In genomic region chr11:95108159-95108611, GRCh38 we compare ENCODE assay signal across 9 cellular contexts. TPM values are rescaled to one million over a fixed set of nuclear protein-coding genes. Genes with fewer than 3 reads are reported as not detected.
DNase-seq lines count a peak whose midpoint lies in the region; ATAC-seq, FAIRE-seq and TF ChIP-seq lines count a peak whose summit lies in the region.
"Had no signal": no experiment of that assay in that cellular context is flagged by ENCODE, and none has a peak within 500 bp of the region (broad histone marks: within the 10 kb centered on the region; RNA-seq: fewer than 3 reads in every experiment).

No MANE protein-coding gene starts in this region.

- no peak overlapping the region for H4K8ac ChIP-seq in H9 (replicated peaks; ENCODE audit: insufficient read length, low read depth, low read length)

- no peak overlapping the region for H3K4ac ChIP-seq in H9 (ENCODE audit: low read depth, low read length)

- no peak overlapping the region for H4K91ac ChIP-seq in H9 (ENCODE audit: insufficient read length, low read depth, low read length)

- H2BK15ac ChIP-seq in H9 (ENCODE audit: low read depth, low read length) = no peak overlapping the region

- H3K36me3 ChIP-seq in BLaER1 treated with 17β-estradiol and CSF1 and Interleukin-3, amounts not matched to agents 10 nM and 100 nM = peaks cover 0 to 68% (median 23%) of the 10 kb centered on the region in 11 experiments; a peak in 14 of 22 replicates
- no peaks in the 10 kb centered on the region for H3K36me3 ChIP-seq in RWPE2 (ENCODE audit: low read depth)

- H3K4me1 ChIP-seq in BLaER1 treated with 17β-estradiol and CSF1 and Interleukin-3, amounts not matched to agents 10 nM and 100 nM = peaks cover 29 to 80% (median 59%) of the 10 kb centered on the region in 10 experiments
- H3K4me1 ChIP-seq in RWPE2 (ENCODE audit: insufficient read depth, poor library complexity, severe bottlenecking) = peaks cover 31% of the 10 kb centered on the region
- peaks cover 4% of the 10 kb centered on the region; the same call in 1 of the 2 replicates for H3K4me1 ChIP-seq in H9 (ENCODE audit: insufficient read depth, low read length)

- H4K20me1 ChIP-seq in BLaER1 treated with 17β-estradiol and CSF1 and Interleukin-3, amounts not matched to agents 10 nM and 100 nM = peaks cover 0 to 64% (median 20%) of the 10 kb centered on the region in 11 experiments; a peak in 13 of 22 replicates
- no peaks in the 10 kb centered on the region for H4K20me1 ChIP-seq in H9 (ENCODE audit: control insufficient read depth, insufficient read depth, insufficient read length)

- H3K4me3 ChIP-seq in BLaER1 treated with 17β-estradiol and CSF1 and Interleukin-3, amounts not matched to agents 10 nM and 100 nM = peak overlapping the region in 8 of 10 experiments; percentile 11 to 56 (median 34); a peak in 14 of 20 replicates
- no peak overlapping the region for H3K4me3 ChIP-seq in RWPE2 (ENCODE audit: severe bottlenecking)

- H3K36me3 Mint-ChIP-seq in H9 (ENCODE audit: insufficient read depth in 1 of 3, low read depth in 3 of 3) = peaks cover 0 to 2% (median 0%) of the 10 kb centered on the region in 3 experiments; a peak in 2 of 7 replicates

- WGBS in H9 (ENCODE audit: extremely low coverage, insufficient read length, low lambda C conversion rate) = no CpG with 5 or more reads among the region's 9 CpGs

- H2BK12ac ChIP-seq in H9 (ENCODE audit: insufficient read length, low read depth, low read length) = no peak overlapping the region

- no peak overlapping the region for H3K14ac ChIP-seq in H9 (ENCODE audit: insufficient read depth, low read length)

- H2BK120ac ChIP-seq in H9 (ENCODE audit: low read depth, low read length, poor library complexity, severe bottlenecking) = no peak overlapping the region

- H3K27ac ChIP-seq in BLaER1 treated with 17β-estradiol and CSF1 and Interleukin-3, amounts not matched to agents 10 nM and 100 nM = peak overlapping the region; percentile 24 to 77 (median 48); a peak in 20 of 22 replicates
- H3K27ac ChIP-seq in RWPE2 (ENCODE audit: poor library complexity, severe bottlenecking) (peak overlapping the region; percentile 84), H9 (ENCODE audit: insufficient read length, low read depth, low read length) (no peak overlapping the region)

- H3K79me1 ChIP-seq in H9 (ENCODE audit: insufficient read depth, low read depth, low read length, poor library complexity, severe bottlenecking) = no peaks in the 10 kb centered on the region

- no peak overlapping the region for H3K4me3 Mint-ChIP-seq in H9
- H3K4me3 Mint-ChIP-seq: T-helper 1 cell treated with Interleukin-12 subunit alpha and Interleukin-12 subunit beta and Interleukin-4 antibody, amounts not matched to agents 30 μg/mL and 1 μg/mL, for 36 hours had no signal

- no peak overlapping the region for H3T11ph ChIP-seq in H9 (ENCODE audit: low read length)

- ATAC-seq in RWPE2 (ENCODE audit: low read depth) = peak; percentile 87

- H2BK20ac ChIP-seq in H9 (ENCODE audit: low read depth, low read length, poor library complexity, severe bottlenecking) = no peak overlapping the region

- FAIRE-seq in D721Med (lab: Jason Lieb, UNC) = no peak

- no peak overlapping the region for H3K23ac ChIP-seq in H9 (ENCODE audit: insufficient read length, low read depth, low read length)

- H3K27me3 Mint-ChIP-seq in H9 (ENCODE audit: low read depth) = peaks cover 7% of the 10 kb centered on the region

- no peaks in the 10 kb centered on the region for H3K23me2 ChIP-seq in H9 (ENCODE audit: insufficient read length, low read depth, low read length, poor library complexity, severe bottlenecking)

- H3K18ac ChIP-seq in H9 (ENCODE audit: insufficient read length, low read depth, low read length) = no peak overlapping the region

- no peaks in the 10 kb centered on the region for H3K79me2 ChIP-seq in H9 (ENCODE audit: insufficient read depth, low read length)

- DNase-seq in RWPE2 (ENCODE audit: low spot score) (no peak), fibroblast of gingiva (ENCODE audit: low read depth) (peak; percentile 8), occipital lobe (lab: John Stamatoyannopoulos, UW) (peak; percentile 44), D721Med (ENCODE audit: insufficient read length, low spot score) (no peak), NCI-H526 treated with DMSO at 0.1 percent for 48 hours (lab: John Stamatoyannopoulos, UW) (no peak), H9 (no peak), DMS79 treated with DMSO at 0.1 percent for 48 hours (lab: John Stamatoyannopoulos, UW) (no peak)

- TF ChIP-seq CTCF in RWPE2 (IDR thresholded peaks at IDR 0.05; ENCODE audit: poor library complexity, severe bottlenecking) (no peak), D721Med (IDR thresholded peaks at IDR 0.05; ENCODE audit: insufficient read depth, missing control alignments) (no peak), H9 (conservative IDR thresholded peaks at IDR 0.05) (no peak)

- no peak overlapping the region for H2AK5ac ChIP-seq in H9 (ENCODE audit: insufficient read length, low read length)

- peaks cover 0 to 25% (median 8%) of the 10 kb centered on the region in 11 experiments; a peak in 15 of 22 replicates for H3K9me3 ChIP-seq in BLaER1 treated with 17β-estradiol and CSF1 and Interleukin-3, amounts not matched to agents 10 nM and 100 nM (replicated peaks in 1 of 11)
- H3K9me3 ChIP-seq in RWPE2 (ENCODE audit: severe bottlenecking) (no peaks in the 10 kb centered on the region), H9 (ENCODE audit: control insufficient read depth, low read depth, low read length) (no peaks in the 10 kb centered on the region)

- no peak overlapping the region for H2AFZ ChIP-seq in H9 (ENCODE audit: low read length)

- no peak overlapping the region for H3K56ac ChIP-seq in H9 (ENCODE audit: insufficient read length, low read depth, low read length)

- H3K9ac ChIP-seq in BLaER1 treated with 17β-estradiol and CSF1 and Interleukin-3, amounts not matched to agents 10 nM and 100 nM = peak overlapping the region; percentile 25 to 69 (median 55); a peak in 20 of 22 replicates
- H3K9ac ChIP-seq in H9 (ENCODE audit: extremely low read depth, insufficient read length, low read length) = no peak overlapping the region

- H2BK5ac ChIP-seq in H9 (ENCODE audit: insufficient read length, low read length) = no peak overlapping the region

- H3K4me1 Mint-ChIP-seq in H9 = peaks cover 21 to 25% of the 10 kb centered on the region in 2 experiments

- H3K27me3 ChIP-seq in BLaER1 treated with 17β-estradiol and CSF1 and Interleukin-3, amounts not matched to agents 10 nM and 100 nM = peaks cover 0 to 32% (median 0%) of the 10 kb centered on the region in 11 experiments; a peak in 6 of 22 replicates
- H3K27me3 ChIP-seq in RWPE2 (ENCODE audit: insufficient read depth, poor library complexity, severe bottlenecking) (no peaks in the 10 kb centered on the region), H9 (ENCODE audit: insufficient read depth, low read length) (no peaks in the 10 kb centered on the region)

- no peak overlapping the region for H4K5ac ChIP-seq in H9 (ENCODE audit: insufficient read length, low read depth, low read length)

- no peak overlapping the region for H3K27ac Mint-ChIP-seq in H9

- H3K9me3 Mint-ChIP-seq in H9 = peaks cover 5% of the 10 kb centered on the region in 2 experiments; a peak in 4 of 5 replicates
- H3K9me3 Mint-ChIP-seq: T-helper 1 cell treated with Interleukin-12 subunit alpha and Interleukin-12 subunit beta and Interleukin-4 antibody, amounts not matched to agents 30 μg/mL and 1 μg/mL, for 36 hours had no signal

- peak overlapping the region; percentile 78 to 95 (median 89) for H3K4me2 ChIP-seq in BLaER1 treated with 17β-estradiol and CSF1 and Interleukin-3, amounts not matched to agents 10 nM and 100 nM
- H3K4me2 ChIP-seq in H9 (ENCODE audit: insufficient read depth, insufficient read length, low read length) = no peak overlapping the region

RNA-seq across cellular contexts. Expression of gene ENDOD1, which starts 18.5 kb away (rescaled TPM):
- total RNA-seq in occipital lobe (22.9 TPM), H9 (2021) (0.87 and 1.1 TPM in 2 replicates)

RNA-seq across cellular contexts. Expression of gene SRSF8, which starts 41.5 kb away (rescaled TPM):
- total RNA-seq in occipital lobe (16.1 TPM), H9 (2021) (22.5 and 25.1 TPM in 2 replicates)

RNA-seq across cellular contexts. Expression of gene KDM4F, which starts 59.0 kb away (rescaled TPM):
- total RNA-seq in occipital lobe (not detected), H9 (2021) (not detected in 2 replicates)

Comparison
In these comparisons a context has a peak if more than half of its experiments do, and no peak if none do; other contexts are left out.
1. DNase-seq: peak in fibroblast of gingiva (single experiment) and occipital lobe (single experiment); none in RWPE2 (single experiment), D721Med (single experiment), NCI-H526 treated with DMSO at 0.1 percent for 48 hours (single experiment), H9 (single experiment) and DMS79 treated with DMSO at 0.1 percent for 48 hours (single experiment).
2. RNA of gene ENDOD1, which starts 18.5 kb away (total RNA-seq): 22.9 TPM in occipital lobe (single experiment); 0.87 to 1.1 TPM in H9; every median in the first group is over 10 times any median in the second.